8 cellular contexts compared by ENCODE assay signal in the genomic region with DNA sequence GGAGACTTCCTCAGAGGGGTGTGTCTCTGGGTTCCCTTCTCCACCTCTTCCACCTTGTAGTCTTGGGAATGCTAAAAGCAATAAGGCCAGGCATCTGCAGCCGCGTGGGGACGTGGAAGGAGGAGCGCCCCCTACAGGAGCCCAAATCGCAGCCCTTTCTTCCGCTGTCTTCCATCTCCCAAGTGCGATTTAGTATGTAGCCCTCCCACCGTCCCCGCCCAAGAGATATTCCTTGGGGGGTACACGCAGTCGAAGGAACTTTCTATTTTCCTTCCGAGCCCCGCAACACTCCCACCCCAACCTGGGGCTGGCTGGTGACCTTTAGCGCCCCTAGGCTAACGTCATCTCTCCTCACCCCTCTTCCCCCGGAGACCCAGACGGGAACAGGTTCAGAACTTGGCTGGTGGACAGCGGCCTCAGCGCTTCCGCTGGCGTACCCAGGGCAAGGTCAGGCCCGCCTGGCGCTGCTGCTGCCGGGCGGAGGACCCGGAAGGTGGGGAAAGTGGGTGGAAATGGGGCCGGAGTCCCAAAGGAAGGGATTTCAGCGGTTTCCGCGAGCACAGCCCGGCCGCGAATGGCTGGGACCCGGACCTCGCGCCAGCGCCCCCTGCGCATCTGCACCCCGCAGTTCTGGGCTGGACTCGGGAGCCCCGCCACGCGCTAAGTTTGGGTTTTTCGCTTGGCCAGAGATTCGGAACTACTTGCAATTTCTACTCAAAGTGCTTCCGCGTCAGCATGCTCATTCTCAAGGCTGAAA. TPM values are rescaled to one million over a fixed set of nuclear protein-coding genes. Genes with fewer than 3 reads are reported as not detected.
DNase-seq lines count a peak whose midpoint lies in the region; ATAC-seq and TF ChIP-seq lines count a peak whose summit lies in the region.

No MANE protein-coding gene starts in this region.

- no peak overlapping the region for H2AFZ ChIP-seq in PC-9

- H3K27me3 ChIP-seq in PC-9 (ENCODE audit: insufficient read depth, low read depth) = peaks cover 14% of the 10 kb centered on the region

- no peaks in the 10 kb centered on the region for H3K79me2 ChIP-seq in PC-9 (ENCODE audit: low read depth)

- DNase-seq in DMS53 (lab: John Stamatoyannopoulos, UW) = peak; percentile 92
- DNase-seq in HuH-7.5 (ENCODE audit: low spot score) = peak; percentile 83
- peak; percentile 57 to 64 for DNase-seq in SHP77 (lab: John Stamatoyannopoulos, UW)
- DNase-seq in kidney glomerular epithelial cell (lab: John Stamatoyannopoulos, UW) = peak; percentile 28
- DNase-seq in stimulated activated CD4-positive, alpha-beta T cell treated with anti-CD3 and anti-CD28 coated beads, Interleukin-15, amount 100 ng/mL, for 24 hours = peak; percentile 62
- DNase-seq in PC-9 = no peak

- intact Hi-C loops in PC-9 (cut with micrococcal nuclease; ENCODE audit: unreplicated experiment) = no loop called here

- TF ChIP-seq CTCF in PC-9 (conservative IDR thresholded peaks at IDR 0.05) = no peak

- BruUV-seq in PC-9 (replicated peaks; lab: Mats Ljungman, UMichigan) = no TSS peak

- no peaks in the 10 kb centered on the region for H3K4me1 ChIP-seq in PC-9 (replicated peaks; ENCODE audit: insufficient read depth)

- no peaks in the 10 kb centered on the region for H3K9me3 ChIP-seq in PC-9 (ENCODE audit: insufficient read depth, low read depth)

- POLR2A ChIA-PET in PC-9 (lab: Charles Lee; ENCODE audit: unreplicated experiment) = interaction anchor here (0.7 kb wide), 1 partner anchor 24 kb away, joined by 3 read pairs; no protein-coding TSS in a partner anchor

- H4K20me1 ChIP-seq in PC-9 (ENCODE audit: insufficient read depth) = no peaks in the 10 kb centered on the region

- H3K9me2 ChIP-seq in PC-9 (ENCODE audit: insufficient read depth) = no peaks in the 10 kb centered on the region

- peak; percentile 52 for ATAC-seq in GM21367 (IDR thresholded peaks at IDR 0.05; ENCODE audit: unreplicated experiment)

- no peak overlapping the region for H3K4me2 ChIP-seq in PC-9

- H3K27ac ChIP-seq in cingulate gyrus (ENCODE audit: low read depth, low read length) = peak overlapping the region; percentile 4
- no peak overlapping the region for H3K27ac ChIP-seq in PC-9

- no peaks in the 10 kb centered on the region for H3K36me3 ChIP-seq in PC-9 (ENCODE audit: low read depth)

- CTCF ChIA-PET in PC-9 (lab: Charles Lee) = no interaction called here

- no peaks in the 10 kb centered on the region for H3F3A ChIP-seq in PC-9 (ENCODE audit: insufficient read depth, low read depth)

- H3K4me3 ChIP-seq in PC-9 = no peak overlapping the region

RNA-seq across cellular contexts. Expression of a gene that starts 2.1 kb away (rescaled TPM):
- not detected in 2 replicates for total RNA-seq in PC-9 (2021)

Comparison
In these comparisons a context has a peak if more than half of its experiments do, and no peak if none do; other contexts are left out.
1. DNase-seq: peak in DMS53 (single experiment), HuH-7.5 (single experiment), SHP77 (2 of 2), kidney glomerular epithelial cell (single experiment) and stimulated activated CD4-positive, alpha-beta T cell treated with anti-CD3 and anti-CD28 coated beads, Interleukin-15, amount 100 ng/mL, for 24 hours (single experiment); none in PC-9 (0 of 2).